In the genomic region with DNA sequence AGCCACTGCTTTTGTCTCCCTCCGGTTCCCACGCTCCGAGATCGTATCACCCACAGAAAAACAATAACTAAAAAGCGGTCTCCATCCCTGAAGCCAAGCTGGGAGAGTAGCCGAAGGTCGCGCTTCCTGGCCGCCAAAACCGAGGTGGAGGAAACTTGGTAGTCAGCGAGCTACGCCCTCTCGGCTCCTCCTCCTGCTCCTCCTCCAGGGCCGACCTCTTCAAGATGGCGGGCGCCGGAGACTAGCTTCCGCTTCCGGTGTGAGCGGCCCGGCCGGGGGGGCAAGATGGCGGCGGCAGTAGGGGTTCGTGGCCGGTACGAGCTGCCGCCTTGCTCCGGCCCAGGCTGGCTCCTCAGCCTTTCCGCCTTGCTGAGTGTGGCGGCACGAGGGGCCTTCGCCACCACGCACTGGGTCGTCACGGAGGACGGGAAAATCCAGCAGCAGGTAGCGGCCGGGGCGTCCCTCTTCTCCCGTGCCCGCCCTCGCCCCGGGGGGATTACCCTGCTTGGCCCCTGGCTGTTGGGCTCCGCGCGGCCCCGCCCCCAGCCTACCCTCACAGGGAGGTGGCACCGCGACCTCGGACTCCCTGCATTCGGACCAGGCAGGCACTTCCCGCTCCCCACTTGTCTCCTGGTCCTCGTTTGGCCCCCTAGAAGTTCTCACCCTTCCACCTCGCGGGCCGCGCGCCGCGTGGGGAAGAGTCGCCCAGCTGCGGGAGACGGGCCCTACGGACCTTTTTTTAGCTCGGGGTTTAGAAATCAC, we compare ENCODE assay signal across 8 cellular contexts. TPM values are rescaled to one million over a fixed set of nuclear protein-coding genes. Genes with fewer than 3 reads are reported as not detected.
A peak's percentile ranks its signal among the peaks of the same experiment; 100 is the strongest.
DNase-seq lines count a peak whose midpoint lies in the region; ATAC-seq lines count a peak whose summit lies in the region.

Gene TTC17, plus strand, starts transcription at position 251 of the 762 bp plus-strand sequence. Its CDS starts 35 bp downstream, at position 286.

- no peaks in the 10 kb centered on the region for H3K79me1 ChIP-seq in mesenchymal stem cell (replicated peaks; ENCODE audit: low read length, poor library complexity, severe bottlenecking)

- peak within 1 kb of the TSS in 1 of 2 experiments; percentile 99 for H3K14ac ChIP-seq in mesenchymal stem cell (ENCODE audit: low read length in 2 of 2)

- no peak within 1 kb of the TSS for H2BK120ac ChIP-seq in mesenchymal stem cell (ENCODE audit: low read depth, low read length)

- H2BK15ac ChIP-seq in mesenchymal stem cell (ENCODE audit: low read depth, poor library complexity, severe bottlenecking): peak within 1 kb of the TSS; percentile 55

- WGBS in mesenchymal stem cell: under 1% methylated on average over 64 of the region's 66 CpGs

- peak within 1 kb of the TSS; percentile 80 for H3K9ac ChIP-seq in endocrine pancreas (ENCODE audit: control insufficient read depth, insufficient read depth, low read length)
- peak within 1 kb of the TSS; percentile 96 for H3K9ac ChIP-seq in mesenchymal stem cell (ENCODE audit: low read length)

- peak; percentile 92 for ATAC-seq in GM21360 (IDR thresholded peaks at IDR 0.05; ENCODE audit: unreplicated experiment)

- peak within 1 kb of the TSS; percentile 91 for H4K8ac ChIP-seq in mesenchymal stem cell (ENCODE audit: low read length)

- peak within 1 kb of the TSS; percentile 74 to 99 for H3K18ac ChIP-seq in mesenchymal stem cell (ENCODE audit: low read depth in 1 of 2, low read length in 2 of 2)

- H3K27ac ChIP-seq in mesenchymal stem cell (ENCODE audit: low read length, poor library complexity, severe bottlenecking): peak within 1 kb of the TSS; percentile 50

- H3K4me3 ChIP-seq in endocrine pancreas (ENCODE audit: control insufficient read depth, insufficient read depth, low read length) (peak within 1 kb of the TSS; percentile 92), mesenchymal stem cell (ENCODE audit: insufficient read depth in 1 of 2, low read depth in 1 of 2, low read length in 2 of 2) (peak within 1 kb of the TSS; percentile 88 to 90)

- H3K9me3 ChIP-seq in endocrine pancreas (ENCODE audit: control insufficient read depth, low read length) (no peaks in the 10 kb centered on the region), mesenchymal stem cell (ENCODE audit: control insufficient read depth, low read length) (no peaks in the 10 kb centered on the region)

- H4K91ac ChIP-seq in mesenchymal stem cell (ENCODE audit: low read length): peak within 1 kb of the TSS; percentile 31

- H3K23ac ChIP-seq in mesenchymal stem cell (ENCODE audit: low read length in 2 of 2): peak within 1 kb of the TSS in 1 of 2 experiments; percentile 28

- H2BK12ac ChIP-seq in mesenchymal stem cell (ENCODE audit: low read length in 2 of 2): no peak within 1 kb of the TSS

- H3K4ac ChIP-seq in mesenchymal stem cell (ENCODE audit: low read depth in 1 of 2, low read length in 2 of 2): peak within 1 kb of the TSS in 1 of 2 experiments; percentile 90

- peak within 1 kb of the TSS; percentile 85 for H3K4me2 ChIP-seq in mesenchymal stem cell (ENCODE audit: low read length, poor library complexity, severe bottlenecking)

- H3K36me3 ChIP-seq in endocrine pancreas (ENCODE audit: control insufficient read depth, insufficient read depth, low read length): no peaks in the 10 kb centered on the region
- H3K36me3 ChIP-seq in mesenchymal stem cell (ENCODE audit: control insufficient read depth in 1 of 2, insufficient read depth in 2 of 2, low read depth in 1 of 2, low read length in 2 of 2): peaks cover 4 to 9% of the 10 kb centered on the region in 2 experiments

- no peak within 1 kb of the TSS for H2AK5ac ChIP-seq in mesenchymal stem cell (ENCODE audit: low read length, severe bottlenecking)

- H3K27me3 ChIP-seq in endocrine pancreas (ENCODE audit: control insufficient read depth, insufficient read depth, low read length) (no peaks in the 10 kb centered on the region), mesenchymal stem cell (ENCODE audit: control insufficient read depth in 1 of 2, insufficient read depth in 1 of 2, low read length in 2 of 2) (no peaks in the 10 kb centered on the region)

- H2AFZ ChIP-seq in mesenchymal stem cell (ENCODE audit: low read depth, low read length): peak within 1 kb of the TSS; percentile 68

- DNase-seq in COLO668 (lab: John Stamatoyannopoulos, UW; ENCODE audit: unreplicated experiment) (peak; percentile 97), HT1080 (ENCODE audit: low read depth) (peak; percentile 89), NOMO-1 treated with DMSO at 0.1 percent for 48 hours (lab: John Stamatoyannopoulos, UW; ENCODE audit: unreplicated experiment) (peak; percentile 89), mesenchymal stem cell (peak; percentile 93)
- peak; percentile 81 to 88 (median 81) for DNase-seq in activated CD8-positive, alpha-beta memory T cell treated with anti-CD3 and anti-CD28 coated beads for 48 hours (ENCODE audit: low read depth in 2 of 3, low spot score in 2 of 3)
- DNase-seq in stimulated activated CD8-positive, alpha-beta memory T cell treated with anti-CD3 and anti-CD28 coated beads, Interleukin-12 subunit alpha, Interleukin-12 subunit beta, amount 100 ng/mL, for 4 hours (ENCODE audit: low read depth): peak; percentile 90

- peak within 1 kb of the TSS; percentile 47 for H2BK5ac ChIP-seq in mesenchymal stem cell (ENCODE audit: low read depth, low read length, poor library complexity, severe bottlenecking)

- H3K4me1 ChIP-seq in endocrine pancreas (ENCODE audit: control insufficient read depth, insufficient read depth, low read length): peaks cover 18% of the 10 kb centered on the region
- H3K4me1 ChIP-seq in mesenchymal stem cell (ENCODE audit: control insufficient read depth, insufficient read depth, low read depth, low read length): no peaks in the 10 kb centered on the region

RNA-seq across cellular contexts. Expression of gene TTC17, which starts in this region (rescaled TPM):
- total RNA-seq in HT1080 (2014; rRNA removed; shearing (Covaris generic)): 29.0 and 29.9 TPM in 2 replicates
- 24.4 and 31.7 TPM in 2 replicates for polyA plus RNA-seq in HT1080 (2015; cell fraction: cytosol; rRNA removed)
- 168 and 191 TPM in 2 replicates for polyA plus RNA-seq in HT1080 (2015; cell fraction: nucleus; rRNA removed)
- polyA plus RNA-seq in mesenchymal stem cell (2013, experiment 1 of 2): 58.5 TPM
- polyA plus RNA-seq in mesenchymal stem cell (2013, experiment 2 of 2): 55.9 TPM

Comparison
In these comparisons a context has a peak if more than half of its experiments do, and no peak if none do; other contexts are left out.
1. Peak in every context shown above with its lines: DNase-seq, ATAC-seq, H3K4me3 ChIP-seq and H3K27ac ChIP-seq.